ENCODE assay signal across 34 cellular contexts in genomic region chr13:58142952-58143351, GRCh38.
"Had no signal": no experiment of that assay in that cellular context is flagged by ENCODE, and none has a peak within 500 bp of the region (broad histone marks: within the 10 kb centered on the region; RNA-seq: fewer than 3 reads in every experiment).

No MANE protein-coding gene starts in this region.

- H3K4me3 ChIP-seq: adrenal gland, ascending aorta, body of pancreas, breast epithelium, cardiac muscle cell had no signal

- FAIRE-seq: astrocyte, bronchial epithelial cell had no signal

- DNase-seq: activated effector memory CD4-positive, alpha-beta T cell treated with anti-CD3 and anti-CD28 coated beads, Interleukin-2, amount 50 U/mL, for 16 hours; activated effector memory CD4-positive, alpha-beta T cell treated with Interleukin-2 at 50 U/mL for 16 hours; activated gamma-delta T cell; activated gamma-delta T cell treated with Interleukin-2 at 50 U/mL for 16 hours; activated naive CD4-positive, alpha-beta T cell; activated naive CD4-positive, alpha-beta T cell treated with anti-CD3 and anti-CD28 coated beads for 36 hours; activated naive CD4-positive, alpha-beta T cell treated with anti-CD3 and anti-CD28 coated beads, Interleukin-2, amount 10 ng/mL, durations not matched to agents 7 days and 5 days; activated naive CD4-positive, alpha-beta T cell treated with anti-CD3 and anti-CD28 coated beads, Interleukin-2, amount 50 U/mL, for 16 hours; activated naive CD4-positive, alpha-beta T cell treated with Interleukin-2 at 50 U/mL for 16 hours; activated naive CD8-positive, alpha-beta T cell treated with anti-CD3 and anti-CD28 coated beads for 36 hours; activated naive CD8-positive, alpha-beta T cell treated with anti-CD3 and anti-CD28 coated beads, Interleukin-2, amount 10 ng/mL, durations not matched to agents 7 days and 5 days; activated naive CD8-positive, alpha-beta T cell treated with anti-CD3 and anti-CD28 coated beads, Interleukin-2, amount 50 U/mL, for 24 hours; activated T-cell treated with anti-CD3 and anti-CD28 coated beads, Interleukin-2, amount 50 U/mL, for 1 hour; activated T-cell treated with anti-CD3 and anti-CD28 coated beads, Interleukin-2, amount 50 U/mL, for 24 hours; activated T-cell treated with anti-CD3 and anti-CD28 coated beads, Interleukin-2, amount 50 U/mL, for 4 hours; activated T-cell treated with anti-CD3 and anti-CD28 coated beads, Interleukin-2, amount 50 U/mL, for 48 hours; activated T-cell treated with anti-CD3 and anti-CD28 coated beads, Interleukin-2, amount 50 U/mL, for 72 hours; adrenal gland; amniotic stem cell; amygdala; anterior cingulate cortex; aorta; body of pancreas; brain microvascular endothelial cell; caudate nucleus; central memory CD4-positive, alpha-beta T cell; cerebellar nuclear complex had no signal

- ATAC-seq: activated naive CD4-positive, alpha-beta T cell treated with anti-CD3 and anti-CD28 coated beads, Interleukin-2, amount 50 U/mL, for 72 hours; activated naive CD8-positive, alpha-beta T cell treated with anti-CD3 and anti-CD28 coated beads, Interleukin-2, amount 50 U/mL, for 24 hours; activated T-cell treated with anti-CD3 and anti-CD28 coated beads, Interleukin-2, amount 50 U/mL, for 4 hours; activated T-cell treated with anti-CD3 and anti-CD28 coated beads, Interleukin-2, amount 50 U/mL, for 72 hours; activated T-helper 17 cell treated with anti-CD3 and anti-CD28 coated beads, Interleukin-2, amount 50 U/mL, for 72 hours; body of pancreas had no signal

- H3K27me3 ChIP-seq: adrenal gland, ascending aorta, body of pancreas, brain microvascular endothelial cell, breast epithelium, cardiac muscle cell had no signal

- H3K27ac ChIP-seq: adrenal gland, ascending aorta, body of pancreas, brain microvascular endothelial cell, breast epithelium, cardiac muscle cell had no signal

- H3K9me3 ChIP-seq: adrenal gland, ascending aorta, body of pancreas had no signal

- H3K4me1 ChIP-seq: adrenal gland, ascending aorta, body of pancreas, breast epithelium had no signal

- H3K36me3 ChIP-seq: adrenal gland, ascending aorta, brain microvascular endothelial cell, breast epithelium, cardiac muscle cell had no signal
